15 cellular contexts compared by ENCODE assay signal in the genomic region with DNA sequence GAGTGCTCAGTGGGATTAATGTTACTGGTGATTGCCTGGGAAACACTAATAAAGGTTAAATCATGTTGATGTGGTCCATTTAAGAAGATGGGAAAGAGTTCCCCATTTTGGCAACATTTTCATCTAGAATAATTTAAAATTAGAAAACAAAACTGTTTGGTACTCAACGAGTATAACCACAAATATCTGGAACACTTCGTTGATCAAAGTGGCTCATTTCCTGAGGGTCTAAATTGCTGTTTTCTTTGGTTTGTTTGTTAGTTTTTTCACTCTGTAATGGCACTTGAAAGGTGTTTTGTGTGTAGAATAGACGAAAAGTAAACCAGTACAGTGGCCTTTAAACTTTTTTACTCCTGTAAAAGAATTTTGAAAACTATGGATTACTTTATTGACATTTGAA.
"Had no signal": no experiment of that assay in that cellular context is flagged by ENCODE, and none has a peak within 500 bp of the region (broad histone marks: within the 10 kb centered on the region; RNA-seq: fewer than 3 reads in every experiment).

No MANE protein-coding gene starts in this region.

- H3K27ac Mint-ChIP-seq: activated T-cell treated with anti-CD3 and anti-CD28 coated beads, Interleukin-2, amount 50 U/mL, for 72 hours had no signal

- FAIRE-seq: keratinocyte, small intestine had no signal

- ATAC-seq: activated CD4-positive, CD25-positive, alpha-beta regulatory T cell treated with anti-CD3 and anti-CD28 coated beads, Interleukin-2, amount 50 U/mL, for 24 hours; activated T-cell treated with anti-CD3 and anti-CD28 coated beads, Interleukin-2, amount 50 U/mL, for 72 hours; body of pancreas; gastroesophageal sphincter; right cardiac atrium had no signal

- H3K9me3 Mint-ChIP-seq: activated T-cell treated with anti-CD3 and anti-CD28 coated beads, Interleukin-2, amount 50 U/mL, for 72 hours had no signal

- H3K27me3 ChIP-seq: adrenal gland, body of pancreas, gastroesophageal sphincter, tibial nerve, vagina had no signal

- H3K9me3 ChIP-seq: adrenal gland, body of pancreas, gastroesophageal sphincter, tibial nerve, vagina had no signal

- H3K36me3 ChIP-seq: adrenal gland, gastroesophageal sphincter, tibial nerve, vagina had no signal

- H3K4me3 Mint-ChIP-seq: activated T-cell treated with anti-CD3 and anti-CD28 coated beads, Interleukin-2, amount 50 U/mL, for 72 hours had no signal

- H3K4me3 ChIP-seq: adrenal gland, body of pancreas, gastroesophageal sphincter, tibial nerve, vagina had no signal

- H3K27ac ChIP-seq: adrenal gland, body of pancreas, epithelial cell of prostate, gastroesophageal sphincter, tibial nerve, vagina had no signal

- DNase-seq: activated CD4-positive, alpha-beta T cell treated with anti-CD3 and anti-CD28 coated beads, Interleukin-2, amount 50 U/mL, for 48 hours; activated T-cell treated with anti-CD3 and anti-CD28 coated beads, Interleukin-2, amount 50 U/mL, for 72 hours; adrenal gland; body of pancreas; central memory CD4-positive, alpha-beta T cell; cortex of kidney; effector CD8-positive, alpha-beta T cell; right cardiac atrium; small intestine had no signal
